8 cellular contexts compared by ENCODE assay signal in the genomic region with DNA sequence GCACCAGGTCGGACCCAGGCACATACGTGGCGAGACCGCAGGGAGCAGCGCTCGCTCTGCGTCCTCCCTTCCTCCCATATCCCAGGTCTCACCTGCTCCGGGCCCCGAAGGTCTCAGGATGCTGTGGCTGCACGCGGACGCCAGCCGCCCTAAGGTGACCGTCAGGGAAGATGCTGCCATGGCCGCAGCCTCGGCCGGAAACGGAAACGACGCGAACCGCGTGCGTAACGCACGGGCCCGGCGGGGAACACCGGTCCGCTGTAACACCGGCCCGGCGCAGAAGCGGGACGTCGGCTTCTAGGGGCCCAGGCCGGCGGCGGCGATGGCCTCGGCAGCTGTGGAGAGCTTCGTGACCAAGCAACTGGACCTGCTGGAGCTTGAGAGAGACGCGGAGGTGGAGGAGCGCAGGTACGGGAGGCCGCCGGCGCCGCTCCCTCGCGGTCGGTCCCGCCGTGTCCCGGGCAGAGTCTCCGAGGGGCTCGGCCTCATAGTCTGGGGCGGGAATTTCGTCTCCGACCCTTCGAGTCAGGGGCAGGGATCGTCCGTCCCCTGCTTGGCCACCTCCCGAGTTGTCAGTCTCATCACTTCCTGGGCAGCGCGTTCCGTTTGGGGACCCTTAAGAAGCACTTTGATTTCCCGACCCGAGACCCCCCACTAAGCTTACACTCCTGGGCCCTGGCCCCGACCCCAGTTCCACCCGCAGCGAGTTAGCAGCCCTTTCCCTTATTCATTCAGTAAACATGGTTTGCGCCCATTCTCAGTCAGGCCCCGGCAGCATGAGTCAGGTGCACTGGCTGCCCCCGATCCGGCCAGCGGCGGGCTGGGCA. TPM values are rescaled to one million over a fixed set of nuclear protein-coding genes. Genes with fewer than 3 reads are reported as not detected.
DNase-seq lines count a peak whose midpoint lies in the region; ATAC-seq and TF ChIP-seq lines count a peak whose summit lies in the region.

A gene (plus strand): TSS at position 261 of the 827 bp plus-strand sequence. CDS start 62 bp downstream, at position 323.
A gene (minus strand): TSS at position 202 of the 827 bp plus-strand sequence. CDS start 22 bp downstream, at position 180.

- H3K27me3 ChIP-seq in liver (ENCODE audit: control insufficient read depth in 4 of 4, insufficient read depth in 4 of 4, low read length in 3 of 4): no peaks in the 10 kb centered on the region

- no peaks in the 10 kb centered on the region for H3K9me3 ChIP-seq in liver (ENCODE audit: control insufficient read depth in 4 of 4, low read length in 3 of 4)

- H3K36me3 ChIP-seq in liver (ENCODE audit: control insufficient read depth in 4 of 4, insufficient read depth in 3 of 4, low read depth in 1 of 4, low read length in 3 of 4): peaks cover 0 to 24% (median 14%) of the 10 kb centered on the region in 4 donors

- WGBS in liver: under 1% methylated on average over 79 of the region's 79 CpGs

- peak; percentile 51 to 69 for TF ChIP-seq RAD21 in liver (IDR thresholded peaks at IDR 0.05)

- ATAC-seq in GM18909 (IDR thresholded peaks at IDR 0.05; ENCODE audit: poor library complexity, unreplicated experiment): peak; percentile 84
- ATAC-seq in HG03175 (IDR thresholded peaks at IDR 0.05; ENCODE audit: unreplicated experiment): peak; percentile 82

- peaks cover 4 to 30% (median 24%) of the 10 kb centered on the region in 4 donors for H3K4me1 ChIP-seq in liver (ENCODE audit: control insufficient read depth in 4 of 4, insufficient read depth in 4 of 4, low read length in 3 of 4)

- peak within 1 kb of the TSS; percentile 78 to 83 for H3K27ac ChIP-seq in liver (ENCODE audit: low read depth in 1 of 2, low read length in 2 of 2)

- peak; percentile 95 for DNase-seq in AG08396 (ENCODE audit: low spot score)
- DNase-seq in NCI-H526 (lab: John Stamatoyannopoulos, UW): peak; percentile 50 to 93
- DNase-seq in activated CD4-positive, alpha-beta T cell treated with anti-CD3 and anti-CD28 coated beads, Interleukin-2, amount 50 U/mL, for 24 hours (ENCODE audit: low read depth in 1 of 2, low spot score in 1 of 2): peak; percentile 82 to 83
- peak; percentile 56 to 86 for DNase-seq in dermis microvascular lymphatic vessel endothelial cell (ENCODE audit: low read depth in 2 of 2)
- peak; percentile 85 for DNase-seq in stimulated activated CD4-positive, alpha-beta T cell treated with anti-CD3 and anti-CD28 coated beads, Interleukin-4, amount 100 ng/mL, for 24 hours

- peak within 1 kb of the TSS; percentile 80 to 94 (median 93) for H3K4me3 ChIP-seq in liver (ENCODE audit: low read depth in 1 of 3, low read length in 3 of 3)

- no peak for TF ChIP-seq CTCF in liver (IDR thresholded peaks at IDR 0.05; ENCODE audit: low read depth, low read length, missing input control)

- H3K9ac ChIP-seq in liver (ENCODE audit: low read depth in 1 of 2, low read length in 2 of 2): peak within 1 kb of the TSS; percentile 83 to 96

TF ChIP-seq in liver, 16 proteins besides CTCF, POLR2A, EP300 and RAD21:
- TF ChIP-seq HNF4A (conservative IDR thresholded peaks at IDR 0.05) (no peak), SP1 (IDR thresholded peaks at IDR 0.05) (peak; percentile 50), RXRA (IDR thresholded peaks at IDR 0.05) (peak in 1 of 2 donors; percentile 11), TAF1 (conservative IDR thresholded peaks at IDR 0.05) (no peak), EGR1 (IDR thresholded peaks at IDR 0.05; ENCODE audit: low read depth in 2 of 2) (no peak), HNF4G (IDR thresholded peaks at IDR 0.05) (no peak), GABPA (IDR thresholded peaks at IDR 0.05 in 1 of 2, conservative IDR thresholded peaks at IDR 0.05 in 1 of 2) (peak; percentile 94 to 98), FOXA2 (IDR thresholded peaks at IDR 0.05) (no peak), NR2F2 (IDR thresholded peaks at IDR 0.05) (no peak), YY1 (IDR thresholded peaks at IDR 0.05) (peak; percentile 93), FOXA1 (IDR thresholded peaks at IDR 0.05) (no peak), JUND (IDR thresholded peaks at IDR 0.05) (no peak)
- TF ChIP-seq, protein P1, sequence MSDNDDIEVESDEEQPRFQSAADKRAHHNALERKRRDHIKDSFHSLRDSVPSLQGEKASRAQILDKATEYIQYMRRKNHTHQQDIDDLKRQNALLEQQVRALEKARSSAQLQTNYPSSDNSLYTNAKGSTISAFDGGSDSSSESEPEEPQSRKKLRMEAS (IDR thresholded peaks at IDR 0.05): peak; percentile 84
- TF ChIP-seq, protein P2, sequence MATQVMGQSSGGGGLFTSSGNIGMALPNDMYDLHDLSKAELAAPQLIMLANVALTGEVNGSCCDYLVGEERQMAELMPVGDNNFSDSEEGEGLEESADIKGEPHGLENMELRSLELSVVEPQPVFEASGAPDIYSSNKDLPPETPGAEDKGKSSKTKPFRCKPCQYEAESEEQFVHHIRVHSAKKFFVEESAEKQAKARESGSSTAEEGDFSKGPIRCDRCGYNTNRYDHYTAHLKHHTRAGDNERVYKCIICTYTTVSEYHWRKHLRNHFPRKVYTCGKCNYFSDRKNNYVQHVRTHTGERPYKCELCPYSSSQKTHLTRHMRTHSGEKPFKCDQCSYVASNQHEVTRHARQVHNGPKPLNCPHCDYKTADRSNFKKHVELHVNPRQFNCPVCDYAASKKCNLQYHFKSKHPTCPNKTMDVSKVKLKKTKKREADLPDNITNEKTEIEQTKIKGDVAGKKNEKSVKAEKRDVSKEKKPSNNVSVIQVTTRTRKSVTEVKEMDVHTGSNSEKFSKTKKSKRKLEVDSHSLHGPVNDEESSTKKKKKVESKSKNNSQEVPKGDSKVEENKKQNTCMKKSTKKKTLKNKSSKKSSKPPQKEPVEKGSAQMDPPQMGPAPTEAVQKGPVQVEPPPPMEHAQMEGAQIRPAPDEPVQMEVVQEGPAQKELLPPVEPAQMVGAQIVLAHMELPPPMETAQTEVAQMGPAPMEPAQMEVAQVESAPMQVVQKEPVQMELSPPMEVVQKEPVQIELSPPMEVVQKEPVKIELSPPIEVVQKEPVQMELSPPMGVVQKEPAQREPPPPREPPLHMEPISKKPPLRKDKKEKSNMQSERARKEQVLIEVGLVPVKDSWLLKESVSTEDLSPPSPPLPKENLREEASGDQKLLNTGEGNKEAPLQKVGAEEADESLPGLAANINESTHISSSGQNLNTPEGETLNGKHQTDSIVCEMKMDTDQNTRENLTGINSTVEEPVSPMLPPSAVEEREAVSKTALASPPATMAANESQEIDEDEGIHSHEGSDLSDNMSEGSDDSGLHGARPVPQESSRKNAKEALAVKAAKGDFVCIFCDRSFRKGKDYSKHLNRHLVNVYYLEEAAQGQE (IDR thresholded peaks at IDR 0.05): peak; percentile 43
- TF ChIP-seq, protein P3, sequence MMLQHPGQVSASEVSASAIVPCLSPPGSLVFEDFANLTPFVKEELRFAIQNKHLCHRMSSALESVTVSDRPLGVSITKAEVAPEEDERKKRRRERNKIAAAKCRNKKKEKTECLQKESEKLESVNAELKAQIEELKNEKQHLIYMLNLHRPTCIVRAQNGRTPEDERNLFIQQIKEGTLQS (IDR thresholded peaks at IDR 0.05): no peak
- TF ChIP-seq, protein P4, sequence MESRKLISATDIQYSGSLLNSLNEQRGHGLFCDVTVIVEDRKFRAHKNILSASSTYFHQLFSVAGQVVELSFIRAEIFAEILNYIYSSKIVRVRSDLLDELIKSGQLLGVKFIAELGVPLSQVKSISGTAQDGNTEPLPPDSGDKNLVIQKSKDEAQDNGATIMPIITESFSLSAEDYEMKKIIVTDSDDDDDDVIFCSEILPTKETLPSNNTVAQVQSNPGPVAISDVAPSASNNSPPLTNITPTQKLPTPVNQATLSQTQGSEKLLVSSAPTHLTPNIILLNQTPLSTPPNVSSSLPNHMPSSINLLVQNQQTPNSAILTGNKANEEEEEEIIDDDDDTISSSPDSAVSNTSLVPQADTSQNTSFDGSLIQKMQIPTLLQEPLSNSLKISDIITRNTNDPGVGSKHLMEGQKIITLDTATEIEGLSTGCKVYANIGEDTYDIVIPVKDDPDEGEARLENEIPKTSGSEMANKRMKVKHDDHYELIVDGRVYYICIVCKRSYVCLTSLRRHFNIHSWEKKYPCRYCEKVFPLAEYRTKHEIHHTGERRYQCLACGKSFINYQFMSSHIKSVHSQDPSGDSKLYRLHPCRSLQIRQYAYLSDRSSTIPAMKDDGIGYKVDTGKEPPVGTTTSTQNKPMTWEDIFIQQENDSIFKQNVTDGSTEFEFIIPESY (IDR thresholded peaks at IDR 0.05): no peak

RNA-seq across cellular contexts. Expression of the first gene that starts in this region (rescaled TPM):
- total RNA-seq in dermis microvascular lymphatic vessel endothelial cell: 5.8 and 13.5 TPM in 2 replicates
- 10 to 100 TPM in 1 of 2 donors, 1 to 10 TPM in 1; 6.1 to 14.0 TPM for total RNA-seq in liver
- 1 to 10 TPM; 5.7 to 7.8 TPM for polyA plus RNA-seq in liver

RNA-seq across cellular contexts. Expression of the second gene that starts in this region (rescaled TPM):
- total RNA-seq in dermis microvascular lymphatic vessel endothelial cell (45.4 and 75.1 TPM in 2 replicates), liver (10 to 100 TPM; 22.3 to 22.8 TPM)
- 10 to 100 TPM; 48.1 to 76.8 TPM for polyA plus RNA-seq in liver

Comparison
In these comparisons a context has a peak if more than half of its experiments do, and no peak if none do; other contexts are left out.
1. Peak in every context shown above with its lines: DNase-seq, ATAC-seq, H3K4me3 ChIP-seq and H3K27ac ChIP-seq.